In the genomic region with DNA sequence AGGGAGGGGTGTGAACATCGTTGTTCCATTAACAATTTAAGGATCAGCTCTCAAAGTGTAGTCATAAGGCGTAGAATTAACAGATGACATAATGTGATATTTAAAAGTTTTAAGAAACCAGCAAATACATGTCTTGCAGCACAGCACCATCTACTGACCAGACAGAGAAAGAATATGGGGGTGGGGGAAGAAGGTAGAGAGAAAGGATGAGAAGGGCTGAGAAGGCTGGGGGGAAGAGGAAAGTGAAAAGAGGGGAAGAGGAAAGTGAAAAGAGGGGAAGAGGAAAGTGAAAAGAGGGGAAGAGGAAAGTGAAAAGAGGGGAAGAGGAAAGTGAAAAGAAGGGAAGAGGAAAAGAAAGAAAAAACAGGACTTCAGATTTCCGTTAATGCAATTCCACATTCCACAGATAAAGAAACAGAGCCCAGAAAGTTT, we compare ENCODE assay signal across 8 cellular contexts.
DNase-seq lines count a peak whose midpoint lies in the region; ATAC-seq and TF ChIP-seq lines count a peak whose summit lies in the region.

No MANE protein-coding gene starts in this region.

- H3K27me3 Mint-ChIP-seq in activated T-helper 1 cell treated with anti-CD3 and anti-CD28 coated beads, Interleukin-12 subunit alpha, Interleukin-12 subunit beta, Interleukin-2, Interleukin-4 antibody, amounts not matched to agents 30 ng/mL and 10 ng/mL and 1 ng/mL, durations not matched to agents 14 hours and 24 hours and 36 hours (ENCODE audit: insufficient read depth) = peaks cover 3% of the 10 kb centered on the region

- peak; percentile 37 for DNase-seq in DMS114 treated with DMSO at 0.1 percent for 48 hours (lab: John Stamatoyannopoulos, UW; ENCODE audit: unreplicated experiment)
- DNase-seq in NCI-H2196 (lab: John Stamatoyannopoulos, UW; ENCODE audit: unreplicated experiment) = peak; percentile 56
- peak; percentile 61 for DNase-seq in amniotic epithelial cell (ENCODE audit: low read depth)
- peak; percentile 38 for DNase-seq in iPS-NIHi11 (ENCODE audit: low spot score)
- no peak for DNase-seq in upper lobe of right lung
- DNase-seq in activated T-helper 1 cell treated with anti-CD3 and anti-CD28 coated beads, Interleukin-12 subunit alpha, Interleukin-12 subunit beta, Interleukin-2, Interleukin-4 antibody, amounts not matched to agents 30 ng/mL and 10 ng/mL and 1 ng/mL, durations not matched to agents 14 hours and 24 hours and 36 hours (ENCODE audit: low spot score) = no peak

- TF ChIP-seq CTCF in upper lobe of right lung (IDR thresholded peaks at IDR 0.05) = peak; percentile 54

- ATAC-seq in HG02610 (IDR thresholded peaks at IDR 0.05; ENCODE audit: unreplicated experiment) (peak; percentile 61), upper lobe of right lung (peak; percentile 78), GM21360 (IDR thresholded peaks at IDR 0.05; ENCODE audit: unreplicated experiment) (no peak)

- no peak overlapping the region for H3K27ac ChIP-seq in upper lobe of right lung

- no peaks in the 10 kb centered on the region for H3K36me3 Mint-ChIP-seq in activated T-helper 1 cell treated with anti-CD3 and anti-CD28 coated beads, Interleukin-12 subunit alpha, Interleukin-12 subunit beta, Interleukin-2, Interleukin-4 antibody, amounts not matched to agents 30 ng/mL and 10 ng/mL and 1 ng/mL, durations not matched to agents 14 hours and 24 hours and 36 hours (ENCODE audit: low read depth)

- H3K4me1 ChIP-seq in upper lobe of right lung = no peaks in the 10 kb centered on the region

- no peaks in the 10 kb centered on the region for H3K4me1 Mint-ChIP-seq in activated T-helper 1 cell treated with anti-CD3 and anti-CD28 coated beads, Interleukin-12 subunit alpha, Interleukin-12 subunit beta, Interleukin-2, Interleukin-4 antibody, amounts not matched to agents 30 ng/mL and 10 ng/mL and 1 ng/mL, durations not matched to agents 14 hours and 24 hours and 36 hours (ENCODE audit: low read depth)

- intact Hi-C loops in upper lobe of right lung (cut with DNase I) = no loop called here
- intact Hi-C loops in activated T-helper 1 cell treated with anti-CD3 and anti-CD28 coated beads, Interleukin-12 subunit alpha, Interleukin-12 subunit beta, Interleukin-2, Interleukin-4 antibody, amounts not matched to agents 30 ng/mL and 10 ng/mL and 1 ng/mL, durations not matched to agents 14 hours and 24 hours and 36 hours (cut with micrococcal nuclease) = loop anchor here (2.0 to 5.0 kb wide), 2 partner anchors 1095 to 1717 kb away; no protein-coding TSS in a partner anchor

- no peak overlapping the region for H3K4me3 Mint-ChIP-seq in activated T-helper 1 cell treated with anti-CD3 and anti-CD28 coated beads, Interleukin-12 subunit alpha, Interleukin-12 subunit beta, Interleukin-2, Interleukin-4 antibody, amounts not matched to agents 30 ng/mL and 10 ng/mL and 1 ng/mL, durations not matched to agents 14 hours and 24 hours and 36 hours

- H3K27me3 ChIP-seq in upper lobe of right lung = no peaks in the 10 kb centered on the region

- no peaks in the 10 kb centered on the region for H3K9me3 ChIP-seq in upper lobe of right lung

- H3K36me3 ChIP-seq in upper lobe of right lung = no peaks in the 10 kb centered on the region

- no peak overlapping the region for H3K4me3 ChIP-seq in upper lobe of right lung

- no peaks in the 10 kb centered on the region for H3K9me3 Mint-ChIP-seq in activated T-helper 1 cell treated with anti-CD3 and anti-CD28 coated beads, Interleukin-12 subunit alpha, Interleukin-12 subunit beta, Interleukin-2, Interleukin-4 antibody, amounts not matched to agents 30 ng/mL and 10 ng/mL and 1 ng/mL, durations not matched to agents 14 hours and 24 hours and 36 hours

- H3K27ac Mint-ChIP-seq in activated T-helper 1 cell treated with anti-CD3 and anti-CD28 coated beads, Interleukin-12 subunit alpha, Interleukin-12 subunit beta, Interleukin-2, Interleukin-4 antibody, amounts not matched to agents 30 ng/mL and 10 ng/mL and 1 ng/mL, durations not matched to agents 14 hours and 24 hours and 36 hours = no peak overlapping the region

Comparison
In these comparisons a context has a peak if more than half of its experiments do, and no peak if none do; other contexts are left out.
1. DNase-seq: peak in DMS114 treated with DMSO at 0.1 percent for 48 hours (single experiment), NCI-H2196 (single experiment), amniotic epithelial cell (single experiment) and iPS-NIHi11 (single experiment); none in upper lobe of right lung (single experiment) and activated T-helper 1 cell treated with anti-CD3 and anti-CD28 coated beads, Interleukin-12 subunit alpha, Interleukin-12 subunit beta, Interleukin-2, Interleukin-4 antibody, amounts not matched to agents 30 ng/mL and 10 ng/mL and 1 ng/mL, durations not matched to agents 14 hours and 24 hours and 36 hours (single experiment).